In the genomic region with DNA sequence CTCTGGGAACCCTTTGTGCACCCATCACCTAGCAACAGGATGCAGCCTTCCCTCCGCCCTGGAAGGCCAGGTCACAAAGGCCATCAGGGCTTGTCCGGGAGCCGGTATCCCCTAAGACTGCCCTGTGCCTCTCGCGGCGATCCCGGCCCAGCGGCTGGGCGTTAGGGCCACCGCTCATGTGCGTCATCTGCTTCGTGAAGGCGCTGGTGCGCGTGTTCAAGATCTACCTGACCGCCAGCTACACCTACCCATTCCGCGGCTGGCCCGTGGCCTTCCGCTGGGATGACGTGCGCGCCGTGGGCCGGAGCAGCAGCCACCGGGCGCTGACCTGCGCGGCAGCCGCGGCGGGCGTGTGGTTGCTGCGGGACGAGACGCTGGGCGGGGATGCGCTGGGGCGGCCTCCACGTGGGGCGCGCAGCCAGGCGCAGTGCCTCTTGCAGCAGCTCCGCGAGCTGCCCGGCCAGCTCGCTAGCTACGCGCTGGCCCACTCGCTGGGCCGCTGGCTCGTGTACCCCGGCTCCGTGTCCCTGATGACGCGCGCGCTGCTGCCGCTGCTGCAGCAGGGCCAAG, we compare ENCODE assay signal across 29 cellular contexts. TPM values are rescaled to one million over a fixed set of nuclear protein-coding genes. Genes with fewer than 3 reads are reported as not detected.
DNase-seq lines count a peak whose midpoint lies in the region; ATAC-seq and TF ChIP-seq lines count a peak whose summit lies in the region.
"Had no signal": no experiment of that assay in that cellular context is flagged by ENCODE, and none has a peak within 500 bp of the region (broad histone marks: within the 10 kb centered on the region; RNA-seq: fewer than 3 reads in every experiment).

A gene (plus strand): TSS at position 134 of the 570 bp plus-strand sequence. CDS start 43 bp downstream, at position 177.

- H3K27me3 ChIP-seq in heart right ventricle (no peaks in the 10 kb centered on the region), iPS-15b (ENCODE audit: control insufficient read depth, insufficient read depth, low read length) (no peaks in the 10 kb centered on the region)
- H3K27me3 ChIP-seq: adrenal gland had no signal

- H3K4me1 Mint-ChIP-seq in IgD-negative memory B cell, result peaks cover 16 to 32% (median 21%) of the 10 kb centered on the region in 3 donors
- H3K4me1 Mint-ChIP-seq in stimulated activated memory B cell treated with anti-CD40 and anti-IgM and Interleukin-4, amounts not matched to agents 10 μg/mL and 1 μg/mL and 100 μg/mL, for 72 hours, result peaks cover 67% of the 10 kb centered on the region

- H3K4me1 ChIP-seq in heart right ventricle (peaks cover 21 to 75% (median 62%) of the 10 kb centered on the region in 9 donors), iPS-15b (ENCODE audit: control insufficient read depth, insufficient read depth, low read length) (peaks cover 19% of the 10 kb centered on the region)

- H3K9me3 ChIP-seq in heart right ventricle (no peaks in the 10 kb centered on the region), iPS-15b (ENCODE audit: control insufficient read depth, insufficient read depth, low read length) (no peaks in the 10 kb centered on the region)
- H3K9me3 ChIP-seq: adrenal gland, HAP-1, stomach, tibial artery had no signal

- H3K27me3 Mint-ChIP-seq in IgD-negative memory B cell, result no peaks in the 10 kb centered on the region
- H3K27me3 Mint-ChIP-seq in stimulated activated memory B cell treated with anti-CD40 and anti-IgM and Interleukin-4, amounts not matched to agents 10 μg/mL and 1 μg/mL and 100 μg/mL, for 72 hours, result peaks cover 6% of the 10 kb centered on the region

- intact Hi-C loops in heart right ventricle (cut with DNase I), result loop anchor here in 9 of 10 donors (5.0 to 10.0 kb wide), 7 partner anchors 34 to 327 kb away; a partner anchor contains a TSS
- intact Hi-C loops in Right ventricle myocardium inferior (cut with DNase I), result loop anchor here (5.0 kb wide), 1 partner anchor 324 kb away; a partner anchor contains a TSS

- ATAC-seq in heart right ventricle, result no peak
- no peak for ATAC-seq in Right ventricle myocardium inferior
- no peak for ATAC-seq in stimulated activated memory B cell treated with anti-CD40 and anti-IgM and Interleukin-4, amounts not matched to agents 10 μg/mL and 1 μg/mL and 100 μg/mL, for 72 hours
- ATAC-seq in HG02970 (IDR thresholded peaks at IDR 0.05; ENCODE audit: low FRiP score, unreplicated experiment), result no peak
- ATAC-seq in GM18502 (IDR thresholded peaks at IDR 0.05; ENCODE audit: poor library complexity, unreplicated experiment), result no peak
- ATAC-seq: CD8-positive, alpha-beta T cell had no signal

- peak within 1 kb of the TSS in 2 of 4 donors; percentile 32 to 44 for H3K4me3 Mint-ChIP-seq in IgD-negative memory B cell
- H3K4me3 Mint-ChIP-seq in stimulated activated memory B cell treated with anti-CD40 and anti-IgM and Interleukin-4, amounts not matched to agents 10 μg/mL and 1 μg/mL and 100 μg/mL, for 72 hours, result peak within 1 kb of the TSS; percentile 20
- H3K4me3 Mint-ChIP-seq: activated naive CD4-positive, alpha-beta T cell treated with anti-CD3 and anti-CD28 coated beads for 36 hours; brain; CD8-positive, alpha-beta T cell had no signal

- no peak for TF ChIP-seq CTCF in heart right ventricle (IDR thresholded peaks at IDR 0.05)

- H3K9ac ChIP-seq in iPS-15b (ENCODE audit: low read depth, low read length), result peak within 1 kb of the TSS; percentile 5

- H3K9me3 Mint-ChIP-seq in IgD-negative memory B cell, result no peaks in the 10 kb centered on the region
- H3K9me3 Mint-ChIP-seq in stimulated activated memory B cell treated with anti-CD40 and anti-IgM and Interleukin-4, amounts not matched to agents 10 μg/mL and 1 μg/mL and 100 μg/mL, for 72 hours, result no peaks in the 10 kb centered on the region
- H3K9me3 Mint-ChIP-seq: activated naive CD4-positive, alpha-beta T cell treated with anti-CD3 and anti-CD28 coated beads for 36 hours; CD8-positive, alpha-beta T cell had no signal

- DNase-seq in heart right ventricle (no peak), Right ventricle myocardium inferior (ENCODE audit: missing footprints) (no peak), pons (ENCODE audit: low spot score) (no peak)
- DNase-seq: activated CD4-positive, alpha-beta T cell treated with anti-CD3 and anti-CD28 coated beads, Interleukin-2, amount 50 U/mL, for 4 hours; activated CD4-positive, CD25-positive, alpha-beta regulatory T cell; activated naive CD4-positive, alpha-beta T cell treated with anti-CD3 and anti-CD28 coated beads for 36 hours; adrenal gland; CD8-positive, alpha-beta T cell; glutamatergic neuron; kidney glomerular epithelial cell; NCI-H1092 treated with DMSO at 0.1 percent for 48 hours; NCI-H187 treated with DMSO at 0.1 percent for 48 hours; NCI-H2171 treated with DMSO at 0.1 percent for 48 hours; NCI-H524; NK-92 treated with Interleukin-12 subunit alpha and Interleukin-12 subunit beta, amount 100 ng/mL, for 24 hours; PC-9; stomach; tibial artery had no signal

- peak within 1 kb of the TSS in 2 of 3 donors; percentile 59 to 82 for H3K27ac Mint-ChIP-seq in IgD-negative memory B cell
- peak within 1 kb of the TSS; percentile 60 for H3K27ac Mint-ChIP-seq in stimulated activated memory B cell treated with anti-CD40 and anti-IgM and Interleukin-4, amounts not matched to agents 10 μg/mL and 1 μg/mL and 100 μg/mL, for 72 hours
- H3K27ac Mint-ChIP-seq: activated naive CD4-positive, alpha-beta T cell treated with anti-CD3 and anti-CD28 coated beads for 36 hours; CD8-positive, alpha-beta T cell had no signal

- peaks cover 4% of the 10 kb centered on the region for H3K36me3 Mint-ChIP-seq in IgD-negative memory B cell
- H3K36me3 Mint-ChIP-seq in stimulated activated memory B cell treated with anti-CD40 and anti-IgM and Interleukin-4, amounts not matched to agents 10 μg/mL and 1 μg/mL and 100 μg/mL, for 72 hours, result peaks cover 18% of the 10 kb centered on the region
- H3K36me3 Mint-ChIP-seq: brain had no signal

- 95 to 97% methylated on average over 57 to 59 of the region's 59 CpGs for WGBS in heart right ventricle, 2 donors

- peaks cover 0 to 16% (median 0%) of the 10 kb centered on the region in 9 donors for H3K36me3 ChIP-seq in heart right ventricle
- H3K36me3 ChIP-seq in iPS-15b (ENCODE audit: control insufficient read depth, insufficient read depth, low read length), result peaks cover 16% of the 10 kb centered on the region

- H3K27ac ChIP-seq in heart right ventricle, result peak within 1 kb of the TSS in 8 of 10 donors; percentile 41 to 91 (median 63)
- H3K27ac ChIP-seq: PC-9, tibial artery had no signal

- H3K4me3 ChIP-seq in heart right ventricle, result no peak within 1 kb of the TSS
- H3K4me3 ChIP-seq in iPS-15b (ENCODE audit: low read depth, low read length), result no peak within 1 kb of the TSS
- H3K4me3 ChIP-seq: adrenal gland, HAP-1, PC-9, stomach, tibial artery had no signal

RNA-seq across cellular contexts. Expression of the gene that starts here (rescaled TPM):
- total RNA-seq in heart right ventricle, result not detected
- polyA plus RNA-seq in heart right ventricle, result under 1 TPM; 0.32 to 0.59 TPM
- total RNA-seq in Right ventricle myocardium inferior, result not detected
- polyA plus RNA-seq in IgD-negative memory B cell, result 0.19 TPM
- total RNA-seq: A172; activated naive CD4-positive, alpha-beta T cell treated with anti-CD3 and anti-CD28 coated beads for 36 hours; adrenal gland; CD8-positive, alpha-beta T cell; lung microvascular endothelial cell; omental fat pad; PC-9; skeletal muscle tissue; stomach had no signal
